ENCODE assay signal across 30 cellular contexts in genomic region chr2:159051656-159052055, GRCh38.
A peak's percentile ranks its signal among the peaks of the same experiment; 100 is the strongest.
DNase-seq lines count a peak whose midpoint lies in the region; ATAC-seq and TF ChIP-seq lines count a peak whose summit lies in the region.
"Had no signal": no experiment of that assay in that cellular context is flagged by ENCODE, and none has a peak within 500 bp of the region (broad histone marks: within the 10 kb centered on the region; RNA-seq: fewer than 3 reads in every experiment).

No MANE protein-coding gene starts in this region.

- H3K4me1 ChIP-seq in BE2C (peaks cover 11% of the 10 kb centered on the region), skeletal muscle satellite cell (ENCODE audit: control insufficient read depth, insufficient read depth, low read length) (peaks cover 25% of the 10 kb centered on the region), upper lobe of right lung (peaks cover 4% of the 10 kb centered on the region)

- DNase-seq in BE2C (no peak), mesothelial cell of epicardium (ENCODE audit: low spot score in 2 of 2, unreplicated experiment in 2 of 2) (no peak), upper lobe of right lung (no peak), dedifferentiated amniotic fluid mesenchymal stem cell (ENCODE audit: extremely low spot score) (no peak), inferior parietal cortex (ENCODE audit: extremely low spot score) (no peak)
- DNase-seq: activated CD4-positive, alpha-beta T cell treated with anti-CD3 and anti-CD28 coated beads for 4 hours; activated CD8-positive, alpha-beta memory T cell treated with anti-CD3 and anti-CD28 coated beads for 24 hours; activated naive CD4-positive, alpha-beta T cell; activated T-cell treated with anti-CD3 and anti-CD28 coated beads, Interleukin-2, amount 50 U/mL, for 4 hours; Calu3; HCEC 1CT; heart right ventricle; Kasumi-1; left colon; mesendoderm; NCI-H1694 treated with DMSO at 0.1 percent for 48 hours; NCI-H2171; NCI-H524; posterior cingulate gyrus; small intestine; stimulated activated CD4-positive, alpha-beta T cell treated with anti-CD3 and anti-CD28 coated beads, Interleukin-1b, Interleukin-23, amount 100 ng/mL, for 48 hours; T-helper 2 cell had no signal

- no peaks in the 10 kb centered on the region for H3K9me3 ChIP-seq in BE2C
- H3K9me3 ChIP-seq in skeletal muscle satellite cell (replicated peaks; ENCODE audit: low read length), result no peaks in the 10 kb centered on the region
- H3K9me3 ChIP-seq in upper lobe of right lung, result no peaks in the 10 kb centered on the region
- H3K9me3 ChIP-seq: heart right ventricle had no signal

- TF ChIP-seq POLR2A in GM18505 (IDR thresholded peaks at IDR 0.05; ENCODE audit: borderline replicate concordance, extremely low read depth, insufficient read depth, insufficient read length), result no peak

- H3K27me3 ChIP-seq in BE2C, result no peaks in the 10 kb centered on the region
- no peaks in the 10 kb centered on the region for H3K27me3 ChIP-seq in skeletal muscle satellite cell (ENCODE audit: control insufficient read depth, insufficient read depth, low read length)
- no peaks in the 10 kb centered on the region for H3K27me3 ChIP-seq in upper lobe of right lung
- H3K27me3 ChIP-seq: heart right ventricle had no signal

- H3K36me3 ChIP-seq in BE2C, result no peaks in the 10 kb centered on the region
- no peaks in the 10 kb centered on the region for H3K36me3 ChIP-seq in skeletal muscle satellite cell (ENCODE audit: insufficient read depth, low read length)
- H3K36me3 ChIP-seq in upper lobe of right lung, result no peaks in the 10 kb centered on the region
- H3K36me3 ChIP-seq: heart right ventricle had no signal

- H3K27me3 Mint-ChIP-seq in brain (no peaks in the 10 kb centered on the region), mesothelial cell of epicardium (ENCODE audit: low read depth) (no peaks in the 10 kb centered on the region)
- H3K27me3 Mint-ChIP-seq: dendritic cell treated with granulocyte-macrophage colony-stimulating factor and Interleukin-4, amounts not matched to agents 40 ng/mL and 50 ng/mL, for 4 days had no signal

- H3K27ac Mint-ChIP-seq in brain (peak overlapping the region in 4 of 5 experiments; percentile 19 to 90 (median 56)), mesothelial cell of epicardium (peak overlapping the region; percentile 93)
- H3K27ac Mint-ChIP-seq: dendritic cell treated with granulocyte-macrophage colony-stimulating factor and Interleukin-4, amounts not matched to agents 40 ng/mL and 50 ng/mL, for 4 days; natural killer cell treated with Interleukin-12 subunit alpha and Interleukin-12 subunit beta and Interleukin-15 and Interleukin-18, amount 100 ng/mL, for 72 hours had no signal

- H3K4me3 ChIP-seq in BE2C (ENCODE audit: low read depth, low read length), result peak overlapping the region; percentile 19; the same call in 1 of the 2 replicates
- no peak overlapping the region for H3K4me3 ChIP-seq in skeletal muscle satellite cell (ENCODE audit: low read length)
- no peak overlapping the region for H3K4me3 ChIP-seq in upper lobe of right lung
- H3K4me3 ChIP-seq: GM12878, heart right ventricle, SK-N-MC had no signal

- H3K9ac ChIP-seq in skeletal muscle satellite cell (ENCODE audit: low read depth, low read length), result no peak overlapping the region

- no peak for TF ChIP-seq CTCF in BE2C (IDR thresholded peaks at IDR 0.05; ENCODE audit: low read depth, low read length)
- no peak for TF ChIP-seq CTCF in brain (conservative IDR thresholded peaks at IDR 0.05)
- no peak for TF ChIP-seq CTCF in mesothelial cell of epicardium (IDR thresholded peaks at IDR 0.05; ENCODE audit: unreplicated experiment)
- TF ChIP-seq CTCF in upper lobe of right lung (IDR thresholded peaks at IDR 0.05), result no peak

- H3K4me3 Mint-ChIP-seq in brain (peak overlapping the region in 2 of 5 experiments; percentile 30 to 55), mesothelial cell of epicardium (no peak overlapping the region)
- H3K4me3 Mint-ChIP-seq: activated T-cell treated with anti-CD3 and anti-CD28 coated beads, Interleukin-2, amount 50 U/mL, for 4 hours; CD14-positive monocyte; dendritic cell treated with granulocyte-macrophage colony-stimulating factor and Interleukin-4, amounts not matched to agents 40 ng/mL and 50 ng/mL, for 4 days; natural killer cell treated with Interleukin-12 subunit alpha and Interleukin-12 subunit beta and Interleukin-15 and Interleukin-18, amount 100 ng/mL, for 72 hours had no signal

- H3K4me1 Mint-ChIP-seq in brain (peaks cover 61% of the 10 kb centered on the region), mesothelial cell of epicardium (peaks cover 81% of the 10 kb centered on the region)

- intact Hi-C loops in upper lobe of right lung (cut with DNase I), result loop anchor here (10.0 kb wide), 1 partner anchor 63 kb away; no protein-coding TSS in a partner anchor

- ATAC-seq in GM18505 (IDR thresholded peaks at IDR 0.05; ENCODE audit: unreplicated experiment) (no peak), upper lobe of right lung (no peak)
- ATAC-seq: activated T-cell treated with anti-CD3 and anti-CD28 coated beads, Interleukin-2, amount 50 U/mL, for 4 hours; GM12878; natural killer cell treated with Interleukin-12 subunit alpha and Interleukin-12 subunit beta and Interleukin-15 and Interleukin-18, amount 100 ng/mL, for 72 hours had no signal

- H3K4me2 ChIP-seq in skeletal muscle satellite cell (ENCODE audit: low read length), result peak overlapping the region; percentile 16

- H3K9me3 Mint-ChIP-seq in brain (no peaks in the 10 kb centered on the region), mesothelial cell of epicardium (no peaks in the 10 kb centered on the region)
- H3K9me3 Mint-ChIP-seq: activated T-cell treated with anti-CD3 and anti-CD28 coated beads, Interleukin-2, amount 50 U/mL, for 4 hours; dendritic cell treated with granulocyte-macrophage colony-stimulating factor and Interleukin-4, amounts not matched to agents 40 ng/mL and 50 ng/mL, for 4 days; natural killer cell treated with Interleukin-12 subunit alpha and Interleukin-12 subunit beta and Interleukin-15 and Interleukin-18, amount 100 ng/mL, for 72 hours had no signal

- H3K36me3 Mint-ChIP-seq in brain (no peaks in the 10 kb centered on the region), mesothelial cell of epicardium (peaks cover 4% of the 10 kb centered on the region)
- H3K36me3 Mint-ChIP-seq: CD14-positive monocyte; natural killer cell treated with Interleukin-12 subunit alpha and Interleukin-12 subunit beta and Interleukin-15 and Interleukin-18, amount 100 ng/mL, for 72 hours had no signal

- H3K27ac ChIP-seq in upper lobe of right lung, result no peak overlapping the region
- H3K27ac ChIP-seq: SK-N-MC had no signal
